In genomic region chr2:186903183-186903582, GRCh38 we compare ENCODE assay signal across 9 cellular contexts. TPM values are rescaled to one million over a fixed set of nuclear protein-coding genes. Genes with fewer than 3 reads are reported as not detected.
DNase-seq lines count a peak whose midpoint lies in the region; ATAC-seq and TF ChIP-seq lines count a peak whose summit lies in the region.
"Had no signal": no experiment of that assay in that cellular context is flagged by ENCODE, and none has a peak within 500 bp of the region (broad histone marks: within the 10 kb centered on the region; RNA-seq: fewer than 3 reads in every experiment).

No MANE protein-coding gene starts in this region.

- peak; percentile 35; the same call in 1 of the 2 replicates for TF ChIP-seq CTCF in BJ (IDR thresholded peaks at IDR 0.05; ENCODE audit: insufficient read depth, low read depth, low read length)
- TF ChIP-seq CTCF in HL-60 (IDR thresholded peaks at IDR 0.05; ENCODE audit: insufficient read depth, low read length): peak; percentile 4
- TF ChIP-seq CTCF in ascending aorta (IDR thresholded peaks at IDR 0.05): peak in 2 of 3 experiments; percentile 5 to 28

- H3K4me1 ChIP-seq in ascending aorta: no peaks in the 10 kb centered on the region

- H3K36me3 ChIP-seq in BJ (ENCODE audit: control insufficient read depth, insufficient read depth, low read length): no peaks in the 10 kb centered on the region
- H3K36me3 ChIP-seq in ascending aorta: no peaks in the 10 kb centered on the region

- DNase-seq in BJ (ENCODE audit: low read depth) (no peak), HL-60 (ENCODE audit: low read depth in 1 of 2, low spot score in 1 of 2) (no peak), ascending aorta (ENCODE audit: low spot score in 2 of 2) (no peak), kidney tubule cell (ENCODE audit: low spot score) (peak; percentile 11), GDM1 (lab: John Stamatoyannopoulos, UW) (no peak)
- DNase-seq in stimulated activated CD4-positive, alpha-beta T cell treated with anti-CD3 and anti-CD28 coated beads, Interleukin-2, amount 100 ng/mL, for 24 hours: no peak
- DNase-seq: substantia nigra had no signal

- no peak overlapping the region for H3K4me3 ChIP-seq in BJ (ENCODE audit: low read depth, low read length)
- no peak overlapping the region for H3K4me3 ChIP-seq in HL-60 (replicated peaks; ENCODE audit: insufficient read depth, low read length)
- no peak overlapping the region for H3K4me3 ChIP-seq in ascending aorta

- POLR2A ChIA-PET in BJ (lab: Charles Lee): no interaction called here

- intact Hi-C loops in ascending aorta (cut with DNase I): no loop called here

- H3K27ac ChIP-seq in HL-60 (replicated peaks) (no peak overlapping the region), ascending aorta (no peak overlapping the region)

- H3K9me3 ChIP-seq in ascending aorta: no peaks in the 10 kb centered on the region

- CTCF ChIA-PET in BJ (lab: Yijun Ruan, JAX): interaction anchor here (0.7 to 1.5 kb wide), 4 partner anchors 10 to 545 kb away, joined by 3 to 4 read pairs (median 4); partner anchors contain the start of gene CALCRL

- ATAC-seq in HG02973 (IDR thresholded peaks at IDR 0.05; ENCODE audit: unreplicated experiment) (no peak), GM21737 (IDR thresholded peaks at IDR 0.05; ENCODE audit: unreplicated experiment) (no peak)

- H3K27me3 ChIP-seq in BJ (ENCODE audit: control insufficient read depth, insufficient read depth, low read length) (no peaks in the 10 kb centered on the region), HL-60 (ENCODE audit: insufficient read depth, poor library complexity, severe bottlenecking) (no peaks in the 10 kb centered on the region), ascending aorta (no peaks in the 10 kb centered on the region)

RNA-seq across cellular contexts. Expression of gene ZSWIM2, which starts 54.2 kb away (rescaled TPM):
- polyA plus RNA-seq in BJ (2011; rRNA removed): 0.04 and 0.05 TPM in 2 replicates
- not detected in 2 replicates for polyA minus RNA-seq in BJ (2011; rRNA and poly(A)+ RNA removed)
- total RNA-seq in ascending aorta: not detected
